ENCODE assay signal across 8 cellular contexts in genomic region chr14:39174560-39175444, GRCh38. TPM values are rescaled to one million over a fixed set of nuclear protein-coding genes. Genes with fewer than 3 reads are reported as not detected.
DNase-seq lines count a peak whose midpoint lies in the region; ATAC-seq and TF ChIP-seq lines count a peak whose summit lies in the region.

TSS of gene PNN (plus strand) at chr14:39175254. CDS start at chr14:39175280, 26 bp downstream.

- WGBS in lung, 2 donors: 5% methylated on average over 56 of the region's 56 CpGs

- peaks cover 0 to 3% of the 10 kb centered on the region in 2 donors for H3K27me3 Mint-ChIP-seq in CD8-positive, alpha-beta memory T cell

- H3K4me1 Mint-ChIP-seq in CD8-positive, alpha-beta memory T cell: peaks cover 45 to 58% (median 57%) of the 10 kb centered on the region in 3 donors

- peak within 1 kb of the TSS; percentile 97 to 100 (median 99) for H3K27ac Mint-ChIP-seq in CD8-positive, alpha-beta memory T cell

- H3K36me3 Mint-ChIP-seq in CD8-positive, alpha-beta memory T cell: peaks cover 8 to 52% (median 14%) of the 10 kb centered on the region in 3 donors

- no peaks in the 10 kb centered on the region for H3K9me3 Mint-ChIP-seq in CD8-positive, alpha-beta memory T cell

- peaks cover 36% of the 10 kb centered on the region for H3K4me1 ChIP-seq in CD8-positive, alpha-beta memory T cell (ENCODE audit: insufficient read depth, low read length)
- no peaks in the 10 kb centered on the region for H3K4me1 ChIP-seq in lung (ENCODE audit: control insufficient read depth in 2 of 2, insufficient read depth in 2 of 2, low read length in 2 of 2)

- ATAC-seq in GM19468 (IDR thresholded peaks at IDR 0.05; ENCODE audit: extremely low read depth, unreplicated experiment) (peak; percentile 98), lung (ENCODE audit: insufficient read depth, low FRiP score) (peak; percentile 95)

- TF ChIP-seq CTCF in lung (IDR thresholded peaks at IDR 0.05; ENCODE audit: control extremely low read depth, extremely low read depth): no peak

- peak within 1 kb of the TSS; percentile 91 for H3K4me3 ChIP-seq in CD8-positive, alpha-beta memory T cell (ENCODE audit: low read length)
- H3K4me3 ChIP-seq in lung: peak within 1 kb of the TSS; percentile 99

- peak; percentile 92 to 99 (median 98) for DNase-seq in CD8-positive, alpha-beta memory T cell
- DNase-seq in HS-5 (ENCODE audit: low read depth) (peak; percentile 96), lung (ENCODE audit: low spot score) (peak; percentile 98)
- DNase-seq in NK-92 treated with Interleukin-12 subunit alpha and Interleukin-12 subunit beta, amount 100 ng/mL, for 24 hours (lab: John Stamatoyannopoulos, UW): peak; percentile 97
- peak; percentile 93 for DNase-seq in activated CD8-positive, alpha-beta memory T cell treated with anti-CD3 and anti-CD28 coated beads for 24 hours
- DNase-seq in effector CD8-positive, alpha-beta T cell (lab: John Stamatoyannopoulos, UW): peak; percentile 95
- peak; percentile 81 to 94 (median 92) for DNase-seq in stimulated activated CD4-positive, alpha-beta T cell treated with anti-CD3 and anti-CD28 coated beads, TNF-alpha, amount 100 ng/mL, for 4 hours (ENCODE audit: low read depth in 3 of 3)

- POLR2A ChIA-PET in CD8-positive, alpha-beta memory T cell (lab: Charles Lee): interaction anchor here (0.6 to 3.2 kb wide), 8 partner anchors 11 to 257 kb away, joined by 3 to 32 read pairs (median 5); partner anchors contain the start of genes FBXO33 and GEMIN2

- no peaks in the 10 kb centered on the region for H3K9me3 ChIP-seq in CD8-positive, alpha-beta memory T cell (ENCODE audit: low read length)
- H3K9me3 ChIP-seq in lung (ENCODE audit: control insufficient read depth in 2 of 2, insufficient read depth in 1 of 2, low read length in 1 of 2): peaks cover 0 to 1% of the 10 kb centered on the region in 2 donors

- peaks cover 32% of the 10 kb centered on the region for H3K36me3 ChIP-seq in CD8-positive, alpha-beta memory T cell (ENCODE audit: insufficient read depth, low read length)
- peaks cover 12 to 20% of the 10 kb centered on the region in 2 donors for H3K36me3 ChIP-seq in lung (ENCODE audit: control insufficient read depth in 2 of 2, insufficient read depth in 2 of 2, low read length in 2 of 2)

- CTCF ChIA-PET in CD8-positive, alpha-beta memory T cell (lab: Charles Lee): interaction anchor here (1.3 kb wide), 2 partner anchors 11 to 15 kb away, joined by 3 to 4 read pairs; no protein-coding TSS in a partner anchor

- peak within 1 kb of the TSS; percentile 97 to 100 (median 99) for H3K4me3 Mint-ChIP-seq in CD8-positive, alpha-beta memory T cell

- H3K27ac ChIP-seq in CD8-positive, alpha-beta memory T cell (ENCODE audit: low read depth, low read length): peak within 1 kb of the TSS; percentile 96
- H3K27ac ChIP-seq in lung (ENCODE audit: low read depth in 1 of 2, low read length in 1 of 2): peak within 1 kb of the TSS; percentile 91 to 97

- H3K27me3 ChIP-seq in CD8-positive, alpha-beta memory T cell (ENCODE audit: insufficient read depth, low read length, poor library complexity, severe bottlenecking): no peaks in the 10 kb centered on the region
- no peaks in the 10 kb centered on the region for H3K27me3 ChIP-seq in lung (ENCODE audit: control insufficient read depth, insufficient read depth)

RNA-seq across cellular contexts. Expression of gene PNN, which starts in this region (rescaled TPM):
- total RNA-seq in CD8-positive, alpha-beta memory T cell: 10 to 100 TPM; 92.5 to 94.0 TPM
- polyA plus RNA-seq in CD8-positive, alpha-beta memory T cell: 29.8 TPM
- 10 to 100 TPM; 38.1 to 45.1 TPM for total RNA-seq in lung
- polyA plus RNA-seq in lung: 10 to 100 TPM; 26.8 to 37.3 TPM

Comparison
In these comparisons a context has a peak if more than half of its experiments do, and no peak if none do; other contexts are left out.
1. Peak in every context shown above with its lines: DNase-seq, ATAC-seq, H3K4me3 ChIP-seq and H3K27ac ChIP-seq.